ENCODE assay signal across 8 cellular contexts in the genomic region with DNA sequence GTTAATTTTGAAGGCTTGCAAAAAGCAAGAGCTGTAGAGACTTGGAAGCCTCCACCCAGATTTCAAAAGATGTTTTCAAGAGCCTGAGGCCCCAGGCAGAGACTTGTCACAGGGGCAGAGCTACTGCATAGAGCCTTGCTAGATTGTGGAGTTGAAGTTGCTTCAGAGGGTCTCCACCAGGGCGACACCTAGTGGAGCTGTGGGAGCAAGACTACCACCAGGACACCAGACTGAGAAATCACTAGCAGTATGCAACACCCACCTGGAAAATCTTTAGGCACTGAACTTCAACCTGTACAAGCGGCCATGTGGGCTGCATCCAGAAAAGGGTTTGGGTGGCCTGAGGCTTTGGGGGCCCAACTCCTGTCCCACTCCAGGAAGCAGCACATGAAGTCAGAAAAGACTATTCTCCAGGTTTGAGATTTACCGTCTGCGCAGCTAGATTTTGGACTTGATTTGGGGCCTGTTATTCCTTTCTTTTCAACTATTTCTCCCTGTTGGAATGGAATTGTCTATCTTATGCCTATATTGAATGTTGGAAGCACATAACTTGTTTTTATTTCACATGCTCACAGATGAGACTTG.
A peak's percentile ranks its signal among the peaks of the same experiment; 100 is the strongest.
DNase-seq lines count a peak whose midpoint lies in the region; ATAC-seq, FAIRE-seq and TF ChIP-seq lines count a peak whose summit lies in the region.

No MANE protein-coding gene starts in this region.

- no peaks in the 10 kb centered on the region for H3K9me3 ChIP-seq in A549

- no peaks in the 10 kb centered on the region for H3K36me3 Mint-ChIP-seq in activated CD8-positive, alpha-beta memory T cell treated with anti-CD3 and anti-CD28 coated beads, Interleukin-2, amount 10 ng/mL, durations not matched to agents 7 days and 5 days

- no peak for FAIRE-seq in A549 (lab: Jason Lieb, UNC)

- CTCF ChIA-PET in A549 (lab: Yijun Ruan, JAX), result interaction anchor here (0.7 to 1.3 kb wide), 2 partner anchors 9 to 14 kb away, joined by 3 read pairs; no protein-coding TSS in a partner anchor
- CTCF ChIA-PET in activated CD8-positive, alpha-beta memory T cell treated with anti-CD3 and anti-CD28 coated beads, Interleukin-2, amount 10 ng/mL, durations not matched to agents 7 days and 5 days (lab: Charles Lee), result interaction anchor here (0.8 to 1.6 kb wide), 4 partner anchors 9 to 183 kb away, joined by 3 to 7 read pairs (median 4); no protein-coding TSS in a partner anchor

- no peak overlapping the region for H3K4me2 ChIP-seq in A549

- no peak for TF ChIP-seq POLR2A in A549 (IDR thresholded peaks at IDR 0.05; ENCODE audit: low read length)

- H3K4me3 ChIP-seq in A549, result no peak overlapping the region

- no peak overlapping the region for H3K27ac ChIP-seq in A549

- H3K4me1 Mint-ChIP-seq in activated CD8-positive, alpha-beta memory T cell treated with anti-CD3 and anti-CD28 coated beads, Interleukin-2, amount 10 ng/mL, durations not matched to agents 7 days and 5 days, result no peaks in the 10 kb centered on the region

- ATAC-seq in A549, result peak in 1 of 2 experiments; percentile 83; a peak in 3 of 6 replicates
- peak; percentile 60 for ATAC-seq in GM18499 (IDR thresholded peaks at IDR 0.05; ENCODE audit: insufficient read depth, unreplicated experiment)
- peak; percentile 90 for ATAC-seq in HG02885 (IDR thresholded peaks at IDR 0.05; ENCODE audit: poor library complexity, unreplicated experiment)
- ATAC-seq in activated CD8-positive, alpha-beta memory T cell treated with anti-CD3 and anti-CD28 coated beads, Interleukin-2, amount 10 ng/mL, durations not matched to agents 7 days and 5 days, result peak; percentile 77

- TF ChIP-seq CTCF in A549 (IDR thresholded peaks at IDR 0.05), result peak; percentile 20; the same call in 1 of the 3 replicates

- DNase-seq in A549 (ENCODE audit: low read depth in 1 of 2, low spot score in 1 of 2) (peak; percentile 9 to 41), NCI-H226 (peak; percentile 8), foreskin melanocyte (peak; percentile 62), retina (peak; percentile 66), GM19238 (ENCODE audit: insufficient read length, low spot score) (no peak)
- peak; percentile 58 for DNase-seq in activated CD8-positive, alpha-beta memory T cell treated with anti-CD3 and anti-CD28 coated beads, Interleukin-2, amount 10 ng/mL, durations not matched to agents 7 days and 5 days

- H3K27me3 Mint-ChIP-seq in activated CD8-positive, alpha-beta memory T cell treated with anti-CD3 and anti-CD28 coated beads, Interleukin-2, amount 10 ng/mL, durations not matched to agents 7 days and 5 days, result no peaks in the 10 kb centered on the region

- peak; percentile 14 to 27; a peak in 1 of 5 replicates for TF ChIP-seq RAD21 in A549 (conservative IDR thresholded peaks at IDR 0.05 in 1 of 2, IDR thresholded peaks at IDR 0.05 in 1 of 2)

- 46% methylated on average over 4 of the region's 4 CpGs for WGBS in A549 (ENCODE audit: missing lambda C conversion rate)

- no peaks in the 10 kb centered on the region for H3K9me3 Mint-ChIP-seq in activated CD8-positive, alpha-beta memory T cell treated with anti-CD3 and anti-CD28 coated beads, Interleukin-2, amount 10 ng/mL, durations not matched to agents 7 days and 5 days (ENCODE audit: low read depth)

- H3K27ac Mint-ChIP-seq in activated CD8-positive, alpha-beta memory T cell treated with anti-CD3 and anti-CD28 coated beads, Interleukin-2, amount 10 ng/mL, durations not matched to agents 7 days and 5 days, result no peak overlapping the region

- no peak for TF ChIP-seq EP300 in A549 (IDR thresholded peaks at IDR 0.05)

- POLR2A ChIA-PET in A549 (lab: Yijun Ruan, JAX), result no interaction called here

- H3K4me1 ChIP-seq in A549, result no peaks in the 10 kb centered on the region

- H3K4me3 Mint-ChIP-seq in activated CD8-positive, alpha-beta memory T cell treated with anti-CD3 and anti-CD28 coated beads, Interleukin-2, amount 10 ng/mL, durations not matched to agents 7 days and 5 days, result no peak overlapping the region

TF ChIP-seq in A549, 52 proteins besides CTCF, POLR2A, EP300 and RAD21:
- 0 out of 3 replicates have a peak, but pooled peaks have one; percentile 20 for TF ChIP-seq SMC3 (IDR thresholded peaks at IDR 0.05)
- TF ChIP-seq ESRRA (IDR thresholded peaks at IDR 0.05; ENCODE audit: borderline replicate concordance, low read length), result no peak
